ENCODE assay signal across 2 cellular contexts in the genomic region with DNA sequence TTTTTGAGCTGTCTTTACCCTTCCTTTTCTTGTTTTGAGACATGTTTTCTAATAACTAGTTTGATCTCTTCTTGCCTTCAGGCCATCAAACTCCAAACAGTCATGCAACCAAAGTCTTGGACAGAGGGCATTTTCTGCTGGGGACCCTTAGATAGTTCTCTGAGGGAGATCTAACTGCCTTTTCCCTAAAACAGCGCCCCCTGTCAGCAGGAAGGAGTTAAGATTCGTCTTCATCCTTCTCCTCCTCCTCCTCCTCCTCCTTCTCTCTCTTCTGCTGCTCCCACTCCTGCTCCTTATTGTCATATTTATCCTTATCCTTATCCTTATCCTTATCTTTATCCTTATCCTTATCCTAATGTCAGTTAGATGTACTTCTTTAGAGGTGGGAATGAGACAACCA.
TF ChIP-seq lines count a peak whose summit lies in the region.

No MANE protein-coding gene starts in this region.

TF ChIP-seq in SK-N-SH, 30 proteins besides CTCF, POLR2A, EP300 and RAD21 (continued from another document):
- TF ChIP-seq SMC3 (IDR thresholded peaks at IDR 0.05; ENCODE audit: low read depth, low read length) (no peak), IRF3 (IDR thresholded peaks at IDR 0.05; ENCODE audit: low read depth, low read length) (no peak), RFX5 (IDR thresholded peaks at IDR 0.05; ENCODE audit: low read length) (no peak), FOXJ3 (CRISPR knock-in tag; IDR thresholded peaks at IDR 0.05) (no peak), GATA2 (CRISPR knock-in tag; IDR thresholded peaks at IDR 0.05) (no peak), MXI1 (IDR thresholded peaks at IDR 0.05; ENCODE audit: low read depth, low read length) (no peak), YY1 (IDR thresholded peaks at IDR 0.05; ENCODE audit: low read depth) (no peak), NRF1 (IDR thresholded peaks at IDR 0.05; ENCODE audit: low read depth, low read length) (no peak)
- TF ChIP-seq, protein P1, sequence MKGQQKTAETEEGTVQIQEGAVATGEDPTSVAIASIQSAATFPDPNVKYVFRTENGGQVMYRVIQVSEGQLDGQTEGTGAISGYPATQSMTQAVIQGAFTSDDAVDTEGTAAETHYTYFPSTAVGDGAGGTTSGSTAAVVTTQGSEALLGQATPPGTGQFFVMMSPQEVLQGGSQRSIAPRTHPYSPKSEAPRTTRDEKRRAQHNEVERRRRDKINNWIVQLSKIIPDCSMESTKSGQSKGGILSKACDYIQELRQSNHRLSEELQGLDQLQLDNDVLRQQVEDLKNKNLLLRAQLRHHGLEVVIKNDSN (IDR thresholded peaks at IDR 0.05; ENCODE audit: borderline replicate concordance, low read depth): no peak
- TF ChIP-seq, protein P2, sequence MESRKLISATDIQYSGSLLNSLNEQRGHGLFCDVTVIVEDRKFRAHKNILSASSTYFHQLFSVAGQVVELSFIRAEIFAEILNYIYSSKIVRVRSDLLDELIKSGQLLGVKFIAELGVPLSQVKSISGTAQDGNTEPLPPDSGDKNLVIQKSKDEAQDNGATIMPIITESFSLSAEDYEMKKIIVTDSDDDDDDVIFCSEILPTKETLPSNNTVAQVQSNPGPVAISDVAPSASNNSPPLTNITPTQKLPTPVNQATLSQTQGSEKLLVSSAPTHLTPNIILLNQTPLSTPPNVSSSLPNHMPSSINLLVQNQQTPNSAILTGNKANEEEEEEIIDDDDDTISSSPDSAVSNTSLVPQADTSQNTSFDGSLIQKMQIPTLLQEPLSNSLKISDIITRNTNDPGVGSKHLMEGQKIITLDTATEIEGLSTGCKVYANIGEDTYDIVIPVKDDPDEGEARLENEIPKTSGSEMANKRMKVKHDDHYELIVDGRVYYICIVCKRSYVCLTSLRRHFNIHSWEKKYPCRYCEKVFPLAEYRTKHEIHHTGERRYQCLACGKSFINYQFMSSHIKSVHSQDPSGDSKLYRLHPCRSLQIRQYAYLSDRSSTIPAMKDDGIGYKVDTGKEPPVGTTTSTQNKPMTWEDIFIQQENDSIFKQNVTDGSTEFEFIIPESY (IDR thresholded peaks at IDR 0.05; ENCODE audit: borderline replicate concordance, low read depth): no peak

TF ChIP-seq in SK-N-SH treated with all-trans-retinoic acid at 6 μM for 48 hours, 23 proteins besides CTCF, POLR2A, EP300 and RAD21 (continued from another document):
- TF ChIP-seq CSRNP3 (CRISPR knock-in tag; IDR thresholded peaks at IDR 0.05) (no peak), PPARA (CRISPR knock-in tag; IDR thresholded peaks at IDR 0.05; ENCODE audit: borderline replicate concordance) (no peak), SNAI2 (CRISPR knock-in tag; IDR thresholded peaks at IDR 0.05) (no peak), ZNF70 (CRISPR knock-in tag; IDR thresholded peaks at IDR 0.05) (no peak)
- TF ChIP-seq, protein P3, sequence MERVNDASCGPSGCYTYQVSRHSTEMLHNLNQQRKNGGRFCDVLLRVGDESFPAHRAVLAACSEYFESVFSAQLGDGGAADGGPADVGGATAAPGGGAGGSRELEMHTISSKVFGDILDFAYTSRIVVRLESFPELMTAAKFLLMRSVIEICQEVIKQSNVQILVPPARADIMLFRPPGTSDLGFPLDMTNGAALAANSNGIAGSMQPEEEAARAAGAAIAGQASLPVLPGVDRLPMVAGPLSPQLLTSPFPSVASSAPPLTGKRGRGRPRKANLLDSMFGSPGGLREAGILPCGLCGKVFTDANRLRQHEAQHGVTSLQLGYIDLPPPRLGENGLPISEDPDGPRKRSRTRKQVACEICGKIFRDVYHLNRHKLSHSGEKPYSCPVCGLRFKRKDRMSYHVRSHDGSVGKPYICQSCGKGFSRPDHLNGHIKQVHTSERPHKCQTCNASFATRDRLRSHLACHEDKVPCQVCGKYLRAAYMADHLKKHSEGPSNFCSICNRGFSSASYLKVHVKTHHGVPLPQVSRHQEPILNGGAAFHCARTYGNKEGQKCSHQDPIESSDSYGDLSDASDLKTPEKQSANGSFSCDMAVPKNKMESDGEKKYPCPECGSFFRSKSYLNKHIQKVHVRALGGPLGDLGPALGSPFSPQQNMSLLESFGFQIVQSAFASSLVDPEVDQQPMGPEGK (CRISPR knock-in tag; IDR thresholded peaks at IDR 0.05; ENCODE audit: borderline replicate concordance): no peak
TF ChIP-seq in SK-N-SH treated with all-trans-retinoic acid at 6 μM for 48 hours: peak in this region for 0.
